ENCODE assay signal across 9 cellular contexts in genomic region chr12:6965714-6966113, GRCh38. TPM values are rescaled to one million over a fixed set of nuclear protein-coding genes. Genes with fewer than 3 reads are reported as not detected.
DNase-seq lines count a peak whose midpoint lies in the region; ATAC-seq, FAIRE-seq and TF ChIP-seq lines count a peak whose summit lies in the region.
"Had no signal": no experiment of that assay in that cellular context is flagged by ENCODE, and none has a peak within 500 bp of the region (broad histone marks: within the 10 kb centered on the region; RNA-seq: fewer than 3 reads in every experiment).

No MANE protein-coding gene starts in this region.

- intact Hi-C loops in CD14-positive monocyte (cut with micrococcal nuclease) = loop anchor here in 1 of 2 donors (2.0 kb wide), 1 partner anchor 97 kb away; no protein-coding TSS in a partner anchor
- intact Hi-C loops in HCT116 (cut with micrococcal nuclease) = loop anchor here (1.0 to 2.0 kb wide), 2 partner anchors 41 to 92 kb away; partner anchors contain the start of gene SPSB2
- intact Hi-C loops in ascending aorta (cut with DNase I) = loop anchor here (1.0 kb wide), 2 partner anchors 19 to 96 kb away; no protein-coding TSS in a partner anchor

- H3K9ac ChIP-seq in HCT116 (ENCODE audit: low read length) (peak overlapping the region; percentile 100), astrocyte (ENCODE audit: low read length) (no peak overlapping the region)

- ATAC-seq in HCT116 = no peak
- ATAC-seq in HG03469 (IDR thresholded peaks at IDR 0.05; ENCODE audit: unreplicated experiment) = no peak

- H3K9me3 Mint-ChIP-seq in CD14-positive monocyte = peaks cover 0 to 2% (median 0%) of the 10 kb centered on the region in 7 donors
- H3K9me3 Mint-ChIP-seq in astrocyte (ENCODE audit: unreplicated experiment) = no peaks in the 10 kb centered on the region
- no peaks in the 10 kb centered on the region for H3K9me3 Mint-ChIP-seq in nephron progenitor cell

- CTCF ChIA-PET in HCT116 (lab: Charles Lee) = no interaction called here

- POLR2A ChIA-PET in HCT116 (lab: Charles Lee) = interaction anchor here (1.3 to 9.9 kb wide), 2 partner anchors 19 to 94 kb away, joined by 4 to 269 read pairs; partner anchors contain the start of genes C12orf57 and RNU7-1

- FAIRE-seq in astrocyte (lab: Jason Lieb, UNC) = no peak
- FAIRE-seq: bronchial epithelial cell had no signal

- H3K4me1 ChIP-seq in HCT116 (ENCODE audit: control insufficient read depth in 1 of 2, insufficient read depth in 2 of 2, low read length in 2 of 2) (peaks cover 34 to 74% of the 10 kb centered on the region in 2 experiments), astrocyte (ENCODE audit: insufficient read depth, low read length) (peaks cover 25% of the 10 kb centered on the region), ascending aorta (peaks cover 0 to 28% of the 10 kb centered on the region in 2 donors)

- no peaks in the 10 kb centered on the region for H3K9me2 ChIP-seq in HCT116 (ENCODE audit: insufficient read depth)

- H3K27me3 Mint-ChIP-seq in CD14-positive monocyte (ENCODE audit: low read depth in 3 of 3) (peaks cover 0 to 5% (median 0%) of the 10 kb centered on the region in 3 donors), astrocyte (ENCODE audit: low read depth, unreplicated experiment) (no peaks in the 10 kb centered on the region), nephron progenitor cell (ENCODE audit: low read depth, poor library complexity) (no peaks in the 10 kb centered on the region)

- H2AFZ ChIP-seq in HCT116 (ENCODE audit: low read depth, low read length, poor library complexity, severe bottlenecking) (no peak overlapping the region), astrocyte (ENCODE audit: low read depth, low read length) (no peak overlapping the region)

- H4K20me1 ChIP-seq in HCT116 (ENCODE audit: insufficient read depth) = peaks cover 8% of the 10 kb centered on the region; the same call in 1 of the 2 replicates
- H4K20me1 ChIP-seq in astrocyte (ENCODE audit: insufficient read depth, low read length) = peaks cover 7% of the 10 kb centered on the region

- H3K4me1 Mint-ChIP-seq in CD14-positive monocyte = peaks cover 59% of the 10 kb centered on the region
- H3K4me1 Mint-ChIP-seq in astrocyte (ENCODE audit: low read depth, unreplicated experiment) = peaks cover 19% of the 10 kb centered on the region
- H3K4me1 Mint-ChIP-seq in nephron progenitor cell = peaks cover 50% of the 10 kb centered on the region

- H3K4me2 ChIP-seq in HCT116 (ENCODE audit: low read length) = peak overlapping the region; percentile 87
- H3K4me2 ChIP-seq in astrocyte (ENCODE audit: low read length) = no peak overlapping the region

- H3K27ac Mint-ChIP-seq in CD14-positive monocyte (peak overlapping the region in 5 of 7 donors; percentile 50 to 82 (median 82)), astrocyte (ENCODE audit: unreplicated experiment) (peak overlapping the region; percentile 72), nephron progenitor cell (peak overlapping the region; percentile 85)

- no peak for TF ChIP-seq RAD21 in HCT116 (IDR thresholded peaks at IDR 0.05; ENCODE audit: low read depth)

- H3K4me3 ChIP-seq in HCT116 (replicated peaks in 1 of 2; ENCODE audit: low read depth in 1 of 2, low read length in 2 of 2) = no peak overlapping the region
- no peak overlapping the region for H3K4me3 ChIP-seq in astrocyte (ENCODE audit: insufficient read depth, low read depth, low read length)
- H3K4me3 ChIP-seq in ascending aorta = no peak overlapping the region

- H3K27ac ChIP-seq in HCT116 (ENCODE audit: low read depth, low read length) = peak overlapping the region; percentile 97
- H3K27ac ChIP-seq in astrocyte (ENCODE audit: low read depth, low read length) = no peak overlapping the region
- peak overlapping the region in 1 of 2 donors; percentile 75 for H3K27ac ChIP-seq in ascending aorta

- no peak overlapping the region for H3K4me3 Mint-ChIP-seq in CD14-positive monocyte
- H3K4me3 Mint-ChIP-seq in astrocyte (ENCODE audit: unreplicated experiment) = peak overlapping the region; percentile 20
- no peak overlapping the region for H3K4me3 Mint-ChIP-seq in nephron progenitor cell

- TF ChIP-seq CTCF in CD14-positive monocyte (IDR thresholded peaks at IDR 0.05) (no peak), HCT116 (IDR thresholded peaks at IDR 0.05 in 2 of 3, conservative IDR thresholded peaks at IDR 0.05 in 1 of 3; ENCODE audit: borderline replicate concordance in 1 of 3, insufficient read depth in 1 of 3, low read depth in 2 of 3, low read length in 2 of 3) (no peak), astrocyte (IDR thresholded peaks at IDR 0.05; ENCODE audit: insufficient read depth, low read depth, low read length) (no peak), nephron progenitor cell (IDR thresholded peaks at IDR 0.05) (no peak), ascending aorta (IDR thresholded peaks at IDR 0.05) (no peak)

- no peak for TF ChIP-seq POLR2A in HCT116 (IDR thresholded peaks at IDR 0.05; ENCODE audit: borderline replicate concordance, extremely low read depth, insufficient read depth, insufficient read length)

- H3K9me3 ChIP-seq in HCT116 (ENCODE audit: control insufficient read depth in 1 of 2, insufficient read depth in 1 of 2, low read depth in 1 of 2, low read length in 2 of 2) (no peaks in the 10 kb centered on the region), astrocyte (ENCODE audit: insufficient read depth, low read depth, low read length) (no peaks in the 10 kb centered on the region), ascending aorta (no peaks in the 10 kb centered on the region)

- H3K27me3 ChIP-seq in HCT116 (ENCODE audit: insufficient read depth, low read length) (no peaks in the 10 kb centered on the region), astrocyte (ENCODE audit: insufficient read depth, low read length) (no peaks in the 10 kb centered on the region), ascending aorta (no peaks in the 10 kb centered on the region)

- DNase-seq in CD14-positive monocyte (ENCODE audit: low spot score) = no peak
- no peak for DNase-seq in HCT116 (ENCODE audit: low read depth, low spot score)
- DNase-seq in astrocyte (ENCODE audit: low read depth) = no peak
- no peak for DNase-seq in nephron progenitor cell
- DNase-seq in ascending aorta (ENCODE audit: low spot score in 2 of 2) = no peak
- no peak for DNase-seq in islet precursor cell
- no peak for DNase-seq in NCI-H2107 treated with DMSO at 0.1 percent for 48 hours (lab: John Stamatoyannopoulos, UW; ENCODE audit: unreplicated experiment)

- H3K79me2 ChIP-seq in HCT116 (ENCODE audit: insufficient read depth, low read length) = peaks cover 75% of the 10 kb centered on the region
- H3K79me2 ChIP-seq in astrocyte (ENCODE audit: insufficient read depth, low read length) = peaks cover 36% of the 10 kb centered on the region

- RAD21 ChIA-PET in HCT116 (lab: Charles Lee; ENCODE audit: low non-redundant PET in 1 of 2, low total read pairs in 2 of 2, uncharacterized antibody in 2 of 2, unreplicated experiment in 2 of 2) = no interaction called here

- H3K36me3 Mint-ChIP-seq in CD14-positive monocyte (peaks cover 40 to 57% of the 10 kb centered on the region in 2 donors), astrocyte (ENCODE audit: low read depth, unreplicated experiment) (peaks cover 12% of the 10 kb centered on the region), nephron progenitor cell (ENCODE audit: low read depth) (peaks cover 39% of the 10 kb centered on the region)

- H3K36me3 ChIP-seq in HCT116 (ENCODE audit: control insufficient read depth in 1 of 2, insufficient read depth in 2 of 2, low read length in 2 of 2) = peaks cover 21 to 39% of the 10 kb centered on the region in 2 experiments; a peak in 2 of 4 replicates
- H3K36me3 ChIP-seq in astrocyte (ENCODE audit: insufficient read depth, low read length) = peaks cover 29% of the 10 kb centered on the region
- H3K36me3 ChIP-seq in ascending aorta = peaks cover 34 to 42% of the 10 kb centered on the region in 2 donors

- BruUV-seq in HCT116 (replicated peaks; lab: Mats Ljungman, UMichigan) = no TSS peak

TF ChIP-seq in HCT116, 20 proteins besides CTCF, POLR2A, EP300 and RAD21 (continues in another document):
- TF ChIP-seq, protein P1, sequence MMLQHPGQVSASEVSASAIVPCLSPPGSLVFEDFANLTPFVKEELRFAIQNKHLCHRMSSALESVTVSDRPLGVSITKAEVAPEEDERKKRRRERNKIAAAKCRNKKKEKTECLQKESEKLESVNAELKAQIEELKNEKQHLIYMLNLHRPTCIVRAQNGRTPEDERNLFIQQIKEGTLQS (IDR thresholded peaks at IDR 0.05) = no peak
- TF ChIP-seq TCF7L2 (IDR thresholded peaks at IDR 0.05; ENCODE audit: borderline replicate concordance, extremely low read depth, insufficient read depth, insufficient read length) (no peak), MAX (IDR thresholded peaks at IDR 0.05) (no peak), ZNF274 (IDR thresholded peaks at IDR 0.05; ENCODE audit: low read depth, low read length) (no peak), SP1 (IDR thresholded peaks at IDR 0.05; ENCODE audit: low read depth) (no peak), POLR2AphosphoS5 (IDR thresholded peaks at IDR 0.05; ENCODE audit: low read depth, low read length) (no peak; the same call in none of the 2 replicates), ZFX (IDR thresholded peaks at IDR 0.05) (no peak), CEBPB (IDR thresholded peaks at IDR 0.05; ENCODE audit: low read depth) (no peak), JUND (IDR thresholded peaks at IDR 0.05) (no peak), SIN3A (IDR thresholded peaks at IDR 0.05; ENCODE audit: low read depth) (no peak)

RNA-seq across cellular contexts. Expression of gene PHB2, which starts 4.8 kb away (rescaled TPM):
- polyA plus RNA-seq in CD14-positive monocyte = 10 to 100 TPM; 90.6 to 91.9 TPM
- total RNA-seq in HCT116 (2021; ENCODE audit: unreplicated experiment) = 466 TPM
- 331 and 372 TPM in 2 replicates for polyA plus RNA-seq in HCT116 (2012)
- 171 and 176 TPM in 2 replicates for total RNA-seq in astrocyte
- total RNA-seq in ascending aorta = 85.5 TPM

RNA-seq across cellular contexts. Expression of gene EMG1, which starts 5.0 kb away (rescaled TPM):
- polyA plus RNA-seq in CD14-positive monocyte = 10 to 100 TPM; 33.1 to 35.3 TPM
- total RNA-seq in HCT116 (2021; ENCODE audit: unreplicated experiment) = 111 TPM
- polyA plus RNA-seq in HCT116 (2012) = 80.4 and 92.7 TPM in 2 replicates
- total RNA-seq in astrocyte = 38.6 and 39.1 TPM in 2 replicates
- 37.4 TPM for total RNA-seq in ascending aorta

RNA-seq across cellular contexts. Expression of gene PTPN6, which starts 14.6 kb away (rescaled TPM):
- polyA plus RNA-seq in CD14-positive monocyte = 100 to 1,000 TPM; 449 to 562 TPM
- total RNA-seq in HCT116 (2021; ENCODE audit: unreplicated experiment) (47.7 TPM), astrocyte (5.2 and 8.9 TPM in 2 replicates), ascending aorta (1.7 TPM)
- 63.9 and 64.2 TPM in 2 replicates for polyA plus RNA-seq in HCT116 (2012)

RNA-seq across cellular contexts. Expression of gene C12orf57, which starts 21.9 kb away (rescaled TPM):
- 10 to 100 TPM; 19.1 to 24.2 TPM for polyA plus RNA-seq in CD14-positive monocyte
- 202 TPM for total RNA-seq in HCT116 (2021; ENCODE audit: unreplicated experiment)
- polyA plus RNA-seq in HCT116 (2012) = 409 and 485 TPM in 2 replicates
- 117 and 123 TPM in 2 replicates for total RNA-seq in astrocyte
- 558 TPM for total RNA-seq in ascending aorta

RNA-seq across cellular contexts. Expression of gene RNU7-1, which starts 22.1 kb away (rescaled TPM):
- polyA plus RNA-seq in CD14-positive monocyte = not detected
- total RNA-seq in HCT116 (2021; ENCODE audit: unreplicated experiment) (not detected), astrocyte (not detected in 2 replicates), ascending aorta (not detected)
- polyA plus RNA-seq in HCT116 (2012) = not detected in 2 replicates
- total RNA-seq: bronchial epithelial cell had no signal
